Comparison of ENCODE assay signal across 31 cellular contexts in the genomic region with DNA sequence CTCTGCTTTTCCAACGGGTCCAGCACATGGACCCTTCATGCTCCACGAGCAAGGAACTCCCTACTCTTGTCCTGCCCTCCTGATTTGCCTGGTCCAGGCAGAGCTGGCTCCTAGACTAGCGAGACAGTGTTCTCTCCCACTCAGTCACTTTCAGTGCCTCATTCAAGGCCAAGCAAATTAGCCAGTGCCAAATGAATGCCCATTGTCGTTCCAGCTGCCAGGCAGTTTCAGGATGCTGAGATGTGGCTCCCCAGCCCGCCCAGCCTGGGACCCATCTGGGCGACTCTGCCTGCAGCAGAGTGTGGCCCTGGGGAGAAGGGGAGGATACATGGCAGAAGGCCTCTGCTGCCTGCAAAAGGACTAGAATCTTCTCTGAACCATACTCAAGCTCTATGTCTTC. TPM values are rescaled to one million over a fixed set of nuclear protein-coding genes. Genes with fewer than 3 reads are reported as not detected.
DNase-seq lines count a peak whose midpoint lies in the region; ATAC-seq and TF ChIP-seq lines count a peak whose summit lies in the region.
"Had no signal": no experiment of that assay in that cellular context is flagged by ENCODE, and none has a peak within 500 bp of the region (broad histone marks: within the 10 kb centered on the region; RNA-seq: fewer than 3 reads in every experiment).

No MANE protein-coding gene starts in this region.

- H3K4me3 ChIP-seq in osteoblast (ENCODE audit: insufficient read depth, low read length): no peak overlapping the region
- H3K4me3 ChIP-seq: adrenal gland, coronary artery, esophagus squamous epithelium, MG63, right lobe of liver, SJCRH30, tibial artery had no signal

- no peak for TF ChIP-seq CTCF in osteoblast (IDR thresholded peaks at IDR 0.05; ENCODE audit: extremely low read depth, low read depth, low read length)

- H3K4me1 ChIP-seq in osteoblast (ENCODE audit: insufficient read depth, low read length): peaks cover 14% of the 10 kb centered on the region
- H3K4me1 ChIP-seq: adrenal gland, esophagus squamous epithelium, parathyroid adenoma, right lobe of liver, tibial artery had no signal

- no peak overlapping the region for H3K4me2 ChIP-seq in osteoblast (ENCODE audit: insufficient read depth, low read length)

- no peak for ATAC-seq in GM21528 (IDR thresholded peaks at IDR 0.05; ENCODE audit: low FRiP score, unreplicated experiment)
- ATAC-seq: activated T-cell treated with anti-CD3 and anti-CD28 coated beads, Interleukin-2, amount 50 U/mL, for 4 hours; natural killer cell; right lobe of liver; stimulated activated naive CD8-positive, alpha-beta T cell treated with anti-CD3 and anti-CD28 coated beads, Interleukin-15, Interleukin-2, amounts not matched to agents 100 U/mL and 50 U/mL, for 24 hours; WTC11 had no signal

- no peak overlapping the region for H2AFZ ChIP-seq in osteoblast (ENCODE audit: low read length)
- H2AFZ ChIP-seq: parathyroid adenoma had no signal

- H3K9me3 ChIP-seq in osteoblast (ENCODE audit: low read depth, low read length): no peaks in the 10 kb centered on the region
- H3K9me3 ChIP-seq: adrenal gland, esophagus squamous epithelium, MG63, right lobe of liver, SJCRH30, tibial artery had no signal

- peak; percentile 85 for DNase-seq in Ammon's horn (ENCODE audit: low spot score)
- peak in 43 of 58 donors; percentile 9 to 77 (median 45) for DNase-seq in anterior cingulate cortex (lab: John Stamatoyannopoulos, UW)
- DNase-seq in hypothalamus (lab: John Stamatoyannopoulos, UW): peak in 36 of 51 donors; percentile 3 to 77 (median 34)
- peak; percentile 9 for DNase-seq in osteoblast (ENCODE audit: insufficient read length, low spot score, missing footprints)
- DNase-seq in activated T-cell treated with anti-CD3 and anti-CD28 coated beads, Interleukin-2, amount 50 U/mL, for 48 hours: no peak
- no peak for DNase-seq in A172 (ENCODE audit: low spot score)
- DNase-seq in effector CD8-positive, alpha-beta T cell (lab: John Stamatoyannopoulos, UW): no peak
- DNase-seq: activated CD4-positive, alpha-beta T cell treated with anti-CD3 and anti-CD28 coated beads, Interleukin-2, amount 10 ng/mL, durations not matched to agents 7 days and 5 days; activated naive CD4-positive, alpha-beta T cell treated with Interleukin-2 at 50 U/mL for 16 hours; activated T-cell treated with anti-CD3 and anti-CD28 coated beads, Interleukin-2, amount 50 U/mL, for 4 hours; adrenal gland; DMS79; esophagus squamous epithelium; foreskin melanocyte; GF-D8; KG1; MG63; natural killer cell; NCI-H2029; NCI-H748 treated with DMSO at 0.1 percent for 48 hours; stimulated activated naive CD8-positive, alpha-beta T cell treated with anti-CD3 and anti-CD28 coated beads, Interleukin-15, Interleukin-2, amounts not matched to agents 100 U/mL and 50 U/mL, for 24 hours; T1000 had no signal

- H3K27ac ChIP-seq in osteoblast (ENCODE audit: low read depth, low read length): no peak overlapping the region
- H3K27ac ChIP-seq: adrenal gland, coronary artery, esophagus squamous epithelium, parathyroid adenoma, right lobe of liver, SJCRH30, tibial artery had no signal

- H3K36me3 ChIP-seq in osteoblast (ENCODE audit: insufficient read depth, low read length): no peaks in the 10 kb centered on the region
- H3K36me3 ChIP-seq: adrenal gland, esophagus squamous epithelium, MG63, right lobe of liver, SJCRH30, tibial artery had no signal

- H3K27me3 ChIP-seq in osteoblast (ENCODE audit: insufficient read depth, low read length): peaks cover 60% of the 10 kb centered on the region
- H3K27me3 ChIP-seq: adrenal gland, MG63, right lobe of liver had no signal

- H3K79me2 ChIP-seq in osteoblast (ENCODE audit: insufficient read depth, low read length): no peaks in the 10 kb centered on the region
- H3K79me2 ChIP-seq: parathyroid adenoma had no signal

- peaks cover 3% of the 10 kb centered on the region for H4K20me1 ChIP-seq in osteoblast (ENCODE audit: insufficient read depth, low read length)

RNA-seq across cellular contexts. Expression of a gene that starts 33.9 kb away (rescaled TPM):
- total RNA-seq in osteoblast: 1.5 and 1.8 TPM in 2 replicates
- 16.0 and 22.5 TPM in 2 replicates for total RNA-seq in A172 (2014; rRNA removed; shearing (Covaris generic))

RNA-seq across cellular contexts. Expression of a gene that starts 38.7 kb away (rescaled TPM):
- not detected in 2 replicates for total RNA-seq in osteoblast
- total RNA-seq in A172 (2014; rRNA removed; shearing (Covaris generic)): not detected in 2 replicates
- total RNA-seq: A673; activated CD4-positive, alpha-beta T cell treated with anti-CD3 and anti-CD28 coated beads, Interleukin-2, amount 10 ng/mL, durations not matched to agents 7 days and 5 days; mononuclear cell; natural killer cell; SJCRH30 had no signal

Comparison
In these comparisons a context has a peak if more than half of its experiments do, and no peak if none do; other contexts are left out.
1. DNase-seq: peak in Ammon's horn (single experiment), anterior cingulate cortex (43 of 58), hypothalamus (36 of 51) and osteoblast (single experiment); none in activated T-cell treated with anti-CD3 and anti-CD28 coated beads, Interleukin-2, amount 50 U/mL, for 48 hours (0 of 2), A172 (single experiment) and effector CD8-positive, alpha-beta T cell (single experiment).